In genomic region chr3:89584398-89584797, GRCh38 we compare ENCODE assay signal across 30 cellular contexts.
"Had no signal": no experiment of that assay in that cellular context is flagged by ENCODE, and none has a peak within 500 bp of the region (broad histone marks: within the 10 kb centered on the region; RNA-seq: fewer than 3 reads in every experiment).

No MANE protein-coding gene starts in this region.

- H3K4me1 Mint-ChIP-seq: naive thymus-derived CD8-positive, alpha-beta T cell; stimulated activated memory B cell treated with anti-CD40 and anti-IgM and Interleukin-4, amounts not matched to agents 10 μg/mL and 1 μg/mL and 100 μg/mL, for 72 hours; stimulated activated naive CD8-positive, alpha-beta T cell treated with anti-CD3 and anti-CD28 coated beads, Interleukin-15, amount 100 ng/mL, for 72 hours had no signal

- FAIRE-seq: pancreas, urothelium cell line had no signal

- H3K27ac ChIP-seq: neutrophil, pancreas, prostate gland, right lobe of liver, sigmoid colon, spleen, thoracic aorta, thyroid gland, tibial nerve, upper lobe of left lung, vagina had no signal

- H3K27ac Mint-ChIP-seq: naive thymus-derived CD8-positive, alpha-beta T cell; natural killer cell treated with Interleukin-12 subunit alpha and Interleukin-12 subunit beta and Interleukin-15 and Interleukin-18, amount 100 ng/mL, for 72 hours; nephron progenitor cell; stimulated activated memory B cell treated with anti-CD40 and anti-IgM and Interleukin-4, amounts not matched to agents 10 μg/mL and 1 μg/mL and 100 μg/mL, for 72 hours; stimulated activated naive CD8-positive, alpha-beta T cell treated with anti-CD3 and anti-CD28 coated beads, Interleukin-15, amount 100 ng/mL, for 72 hours had no signal

- H3K27me3 ChIP-seq: neutrophil, pancreas, right lobe of liver, sigmoid colon, spleen, thyroid gland, tibial nerve, upper lobe of left lung, vagina had no signal

- ATAC-seq: naive thymus-derived CD8-positive, alpha-beta T cell; natural killer cell treated with Interleukin-12 subunit alpha and Interleukin-12 subunit beta and Interleukin-15 and Interleukin-18, amount 100 ng/mL, for 72 hours; pancreas; right cardiac atrium; right lobe of liver; stimulated activated memory B cell treated with anti-CD40 and anti-IgM and Interleukin-4, amounts not matched to agents 10 μg/mL and 1 μg/mL and 100 μg/mL, for 72 hours; stimulated activated naive CD8-positive, alpha-beta T cell treated with anti-CD3 and anti-CD28 coated beads, Interleukin-15, amount 100 ng/mL, for 72 hours; stimulated activated naive CD8-positive, alpha-beta T cell treated with anti-CD3 and anti-CD28 coated beads, Interleukin-15, Interleukin-2, amounts not matched to agents 100 U/mL and 50 U/mL, for 24 hours had no signal

- H3K27me3 Mint-ChIP-seq: naive thymus-derived CD8-positive, alpha-beta T cell; natural killer cell treated with Interleukin-12 subunit alpha and Interleukin-12 subunit beta and Interleukin-15 and Interleukin-18, amount 100 ng/mL, for 72 hours; stimulated activated memory B cell treated with anti-CD40 and anti-IgM and Interleukin-4, amounts not matched to agents 10 μg/mL and 1 μg/mL and 100 μg/mL, for 72 hours; stimulated activated naive CD8-positive, alpha-beta T cell treated with anti-CD3 and anti-CD28 coated beads, Interleukin-15, amount 100 ng/mL, for 72 hours had no signal

- H3K4me3 ChIP-seq: pancreas, prostate gland, right lobe of liver, sigmoid colon, smooth muscle cell, spleen, thoracic aorta, thyroid gland, tibial nerve, upper lobe of left lung, vagina had no signal

- H3K36me3 ChIP-seq: neutrophil, pancreas, prostate gland, right lobe of liver, sigmoid colon, spleen, thoracic aorta, thyroid gland, tibial nerve, upper lobe of left lung, vagina had no signal

- H3K4me2 ChIP-seq: smooth muscle cell had no signal

- H3K4me1 ChIP-seq: pancreas, prostate gland, right lobe of liver, sigmoid colon, spleen, thyroid gland, tibial nerve, upper lobe of left lung, vagina had no signal

- H3K9me3 ChIP-seq: neutrophil, pancreas, prostate gland, right lobe of liver, sigmoid colon, thoracic aorta, thyroid gland, tibial nerve, upper lobe of left lung, vagina had no signal

- H3K4me3 Mint-ChIP-seq: naive thymus-derived CD8-positive, alpha-beta T cell; natural killer cell treated with Interleukin-12 subunit alpha and Interleukin-12 subunit beta and Interleukin-15 and Interleukin-18, amount 100 ng/mL, for 72 hours; nephron progenitor cell; neural crest cell; stimulated activated memory B cell treated with anti-CD40 and anti-IgM and Interleukin-4, amounts not matched to agents 10 μg/mL and 1 μg/mL and 100 μg/mL, for 72 hours; stimulated activated naive CD8-positive, alpha-beta T cell treated with anti-CD3 and anti-CD28 coated beads, Interleukin-15, amount 100 ng/mL, for 72 hours had no signal

- DNase-seq: naive thymus-derived CD8-positive, alpha-beta T cell; nephron progenitor cell; nucleus accumbens; pancreas; right cardiac atrium; right lobe of liver; sigmoid colon; spleen; stimulated activated CD4-positive, alpha-beta T cell treated with anti-CD3 and anti-CD28 coated beads, Interleukin-12 subunit alpha, Interleukin-12 subunit beta, amount 100 ng/mL, for 4 hours; stimulated activated CD4-positive, alpha-beta T cell treated with anti-CD3 and anti-CD28 coated beads, Interleukin-1b, Interleukin-23, amount 100 ng/mL, for 48 hours; stimulated activated CD4-positive, alpha-beta T cell treated with anti-CD3 and anti-CD28 coated beads, Interleukin-4, amount 100 ng/mL, for 1 hour; stimulated activated CD4-positive, alpha-beta T cell treated with anti-CD3 and anti-CD28 coated beads, Interleukin-4, amount 100 ng/mL, for 4 hours; stimulated activated CD8-positive, alpha-beta memory T cell treated with anti-CD3 and anti-CD28 coated beads, Interleukin-4, amount 100 ng/mL, for 48 hours; stimulated activated naive CD4-positive, alpha-beta T cell; stimulated activated naive CD8-positive, alpha-beta T cell treated with anti-CD3 and anti-CD28 coated beads, Interleukin-15, amount 100 ng/mL, for 72 hours; stimulated activated naive CD8-positive, alpha-beta T cell treated with anti-CD3 and anti-CD28 coated beads, Interleukin-15, Interleukin-2, amounts not matched to agents 100 U/mL and 50 U/mL, for 24 hours; substantia nigra; thyroid gland; trophoblast cell; upper lobe of left lung had no signal

- H3K36me3 Mint-ChIP-seq: naive thymus-derived CD8-positive, alpha-beta T cell; natural killer cell treated with Interleukin-12 subunit alpha and Interleukin-12 subunit beta and Interleukin-15 and Interleukin-18, amount 100 ng/mL, for 72 hours; stimulated activated memory B cell treated with anti-CD40 and anti-IgM and Interleukin-4, amounts not matched to agents 10 μg/mL and 1 μg/mL and 100 μg/mL, for 72 hours had no signal
